Comparison of ENCODE assay signal across 24 cellular contexts in genomic region chr19:31749231-31749630, GRCh38.
DNase-seq lines count a peak whose midpoint lies in the region; ATAC-seq, FAIRE-seq and TF ChIP-seq lines count a peak whose summit lies in the region.
"Had no signal": no experiment of that assay in that cellular context is flagged by ENCODE, and none has a peak within 500 bp of the region (broad histone marks: within the 10 kb centered on the region; RNA-seq: fewer than 3 reads in every experiment).

No MANE protein-coding gene starts in this region.

- H3K36me3 Mint-ChIP-seq in mesothelial cell of epicardium: no peaks in the 10 kb centered on the region
- H3K36me3 Mint-ChIP-seq: CD4-positive, CD25-positive, alpha-beta regulatory T cell; CD8-positive, alpha-beta T cell had no signal

- TF ChIP-seq POLR2A in adrenal gland (IDR thresholded peaks at IDR 0.05) (no peak), GM12892 (IDR thresholded peaks at IDR 0.05; ENCODE audit: low read depth, low read length) (no peak)

- no peaks in the 10 kb centered on the region for H3K9me3 ChIP-seq in adrenal gland (replicated peaks in 1 of 3)
- H3K9me3 ChIP-seq: BLaER1, Caco-2 had no signal

- TF ChIP-seq CTCF in adrenal gland (IDR thresholded peaks at IDR 0.05) (no peak), mesothelial cell of epicardium (IDR thresholded peaks at IDR 0.05; ENCODE audit: unreplicated experiment) (no peak)

- no peaks in the 10 kb centered on the region for H3K27me3 Mint-ChIP-seq in mesothelial cell of epicardium (ENCODE audit: low read depth)
- H3K27me3 Mint-ChIP-seq: B cell; CD4-positive, CD25-positive, alpha-beta regulatory T cell had no signal

- H3K27me3 ChIP-seq in adrenal gland: no peaks in the 10 kb centered on the region
- H3K27me3 ChIP-seq: BLaER1 had no signal

- no peaks in the 10 kb centered on the region for H3K4me1 ChIP-seq in adrenal gland (replicated peaks in 1 of 2)
- H3K4me1 ChIP-seq: BLaER1, Caco-2 had no signal

- H3K4me3 Mint-ChIP-seq in mesothelial cell of epicardium: no peak overlapping the region
- H3K4me3 Mint-ChIP-seq: B cell; CD4-positive, CD25-positive, alpha-beta regulatory T cell; CD8-positive, alpha-beta T cell; GM23338; H9 had no signal

- no peaks in the 10 kb centered on the region for H3K36me3 ChIP-seq in adrenal gland (replicated peaks in 1 of 2)
- H3K36me3 ChIP-seq: BLaER1 had no signal

- intact Hi-C loops in adrenal gland (cut with DNase I): no loop called here

- H3K27ac ChIP-seq in adrenal gland: no peak overlapping the region
- H3K27ac ChIP-seq: 22Rv1, BLaER1, C4-2B had no signal

- H3K9me3 Mint-ChIP-seq in mesothelial cell of epicardium: peaks cover 14% of the 10 kb centered on the region
- H3K9me3 Mint-ChIP-seq: CD8-positive, alpha-beta T cell; GM23338 had no signal

- DNase-seq in D341Med (ENCODE audit: low spot score) (peak; percentile 57), NCI-H82 treated with DMSO at 0.1 percent for 48 hours (lab: John Stamatoyannopoulos, UW; ENCODE audit: unreplicated experiment) (peak; percentile 15), adrenal gland (peak in 5 of 7 donors; percentile 15 to 34 (median 26)), mesothelial cell of epicardium (ENCODE audit: low spot score in 2 of 2, unreplicated experiment in 2 of 2) (no peak), hepatic stellate cell (ENCODE audit: low spot score) (no peak), GM12892 (ENCODE audit: insufficient read length) (no peak)
- DNase-seq in activated naive CD4-positive, alpha-beta T cell treated with anti-CD3 and anti-CD28 coated beads, Interleukin-2, amount 50 U/mL, for 16 hours: no peak
- DNase-seq: Caco-2; CD4-positive, CD25-positive, alpha-beta regulatory T cell; CD8-positive, alpha-beta T cell; DMS53; DMS79 treated with DMSO at 0.1 percent for 48 hours; GF-D8; H9 had no signal

- 29 to 50% (median 42%) methylated on average over 8 of the region's 8 CpGs for WGBS in adrenal gland, 4 donors

- no peak overlapping the region for H3K4me3 ChIP-seq in adrenal gland
- H3K4me3 ChIP-seq: BLaER1, GM23338 had no signal

- no peaks in the 10 kb centered on the region for H3K4me1 Mint-ChIP-seq in mesothelial cell of epicardium
- H3K4me1 Mint-ChIP-seq: B cell; CD4-positive, CD25-positive, alpha-beta regulatory T cell; GM23338; H9 had no signal

- peak overlapping the region; percentile 7 for H3K27ac Mint-ChIP-seq in mesothelial cell of epicardium
- H3K27ac Mint-ChIP-seq: B cell; CD4-positive, CD25-positive, alpha-beta regulatory T cell; CD8-positive, alpha-beta T cell; GM23338; H9 had no signal

- no peak for FAIRE-seq in GM12892 (lab: Jason Lieb, UNC)
- FAIRE-seq: A204.1, GM12891, GM18507 had no signal

- no peak for ATAC-seq in GM18498 (IDR thresholded peaks at IDR 0.05; ENCODE audit: unreplicated experiment)
- ATAC-seq: CD8-positive, alpha-beta T cell; GM23338; HCT116 had no signal

Comparison
In these comparisons a context has a peak if more than half of its experiments do, and no peak if none do; other contexts are left out.
1. DNase-seq: peak in D341Med (single experiment), NCI-H82 treated with DMSO at 0.1 percent for 48 hours (single experiment) and adrenal gland (5 of 7); none in mesothelial cell of epicardium (0 of 2), activated naive CD4-positive, alpha-beta T cell treated with anti-CD3 and anti-CD28 coated beads, Interleukin-2, amount 50 U/mL, for 16 hours (single experiment), hepatic stellate cell (single experiment) and GM12892 (single experiment).